In genomic region chr5:75668348-75668895, GRCh38 we compare ENCODE assay signal across 10 cellular contexts. TPM values are rescaled to one million over a fixed set of nuclear protein-coding genes. Genes with fewer than 3 reads are reported as not detected.
DNase-seq lines count a peak whose midpoint lies in the region; ATAC-seq and TF ChIP-seq lines count a peak whose summit lies in the region.
"Had no signal": no experiment of that assay in that cellular context is flagged by ENCODE, and none has a peak within 500 bp of the region (broad histone marks: within the 10 kb centered on the region; RNA-seq: fewer than 3 reads in every experiment).

No MANE protein-coding gene starts in this region.

- H3K9ac ChIP-seq in smooth muscle cell (ENCODE audit: low read depth), result no peak overlapping the region

- H3K27ac ChIP-seq in smooth muscle cell (ENCODE audit: low read depth), result no peak overlapping the region

- no peak for TF ChIP-seq POLR2A in NB4 (IDR thresholded peaks at IDR 0.05; ENCODE audit: extremely low read depth, insufficient read length)

- H3F3A ChIP-seq in smooth muscle cell (ENCODE audit: low read depth), result no peaks in the 10 kb centered on the region

- ATAC-seq in esophagus mucosa, result peak; percentile 22

- H3K79me2 ChIP-seq in smooth muscle cell (ENCODE audit: low read depth), result no peaks in the 10 kb centered on the region

- no peaks in the 10 kb centered on the region for H3K9me3 ChIP-seq in smooth muscle cell (replicated peaks; ENCODE audit: low read depth)

- no peak for TF ChIP-seq CTCF in NB4 (IDR thresholded peaks at IDR 0.05; ENCODE audit: low read depth, low read length)
- TF ChIP-seq CTCF in smooth muscle cell (IDR thresholded peaks at IDR 0.05; ENCODE audit: borderline replicate concordance, insufficient read depth, poor library complexity, severe bottlenecking), result no peak

- no peak overlapping the region for H2AFZ ChIP-seq in smooth muscle cell (ENCODE audit: low read depth)

- peaks cover 13% of the 10 kb centered on the region for H3K4me1 ChIP-seq in smooth muscle cell (ENCODE audit: low read depth)

- no peaks in the 10 kb centered on the region for H3K27me3 ChIP-seq in smooth muscle cell (ENCODE audit: low read depth)

- H4K20me1 ChIP-seq in smooth muscle cell (ENCODE audit: low read depth), result no peaks in the 10 kb centered on the region

- no peak overlapping the region for H3K4me3 ChIP-seq in NB4 (ENCODE audit: low read depth, low read length)
- no peak overlapping the region for H3K4me3 ChIP-seq in smooth muscle cell

- H3K4me2 ChIP-seq in smooth muscle cell, result no peak overlapping the region

- peak; percentile 5 for DNase-seq in stimulated activated CD4-positive, alpha-beta T cell treated with anti-CD3 and anti-CD28 coated beads, Interleukin-15, amount 100 ng/mL, for 24 hours
- no peak for DNase-seq in stimulated activated CD4-positive, alpha-beta T cell treated with anti-CD3 and anti-CD28 coated beads, Interleukin-4, amount 100 ng/mL, for 4 hours
- peak; percentile 4 for DNase-seq in NB4 (ENCODE audit: low read depth)
- no peak for DNase-seq in NCI-H187 (lab: John Stamatoyannopoulos, UW)
- DNase-seq in H4 (ENCODE audit: low spot score), result no peak
- no peak for DNase-seq in putamen (ENCODE audit: low spot score)
- DNase-seq in smooth muscle cell (lab: John Stamatoyannopoulos, UW; ENCODE audit: unreplicated experiment), result no peak
- DNase-seq: cerebellar nuclear complex, NCI-H1417 treated with DMSO at 0.1 percent for 48 hours had no signal

- 92% methylated on average over 3 of the region's 3 CpGs for WGBS in smooth muscle cell (ENCODE audit: low lambda C conversion rate)

- no peaks in the 10 kb centered on the region for H3K36me3 ChIP-seq in smooth muscle cell (ENCODE audit: low read depth)

RNA-seq across cellular contexts. Expression of gene POC5, which starts 48.8 kb away (rescaled TPM):
- total RNA-seq in esophagus mucosa (5.5 TPM), smooth muscle cell (15.4 and 19.1 TPM in 2 replicates)
- 30.1 and 43.9 TPM in 2 replicates for total RNA-seq in H4 (2014; rRNA removed; shearing (Covaris generic))
- polyA plus RNA-seq in smooth muscle cell, result 4.8 and 5.7 TPM in 2 replicates

RNA-seq across cellular contexts. Expression of gene ANKDD1B, which starts 57.2 kb away (rescaled TPM):
- total RNA-seq in esophagus mucosa (0.28 TPM), smooth muscle cell (0.18 and 0.31 TPM in 2 replicates)
- not detected in 2 replicates for total RNA-seq in H4 (2014; rRNA removed; shearing (Covaris generic))
- 0.47 TPM in 1 of 2 replicates, not detected in the other for polyA plus RNA-seq in smooth muscle cell

Comparison
In these comparisons a context has a peak if more than half of its experiments do, and no peak if none do; other contexts are left out.
1. DNase-seq: peak in stimulated activated CD4-positive, alpha-beta T cell treated with anti-CD3 and anti-CD28 coated beads, Interleukin-15, amount 100 ng/mL, for 24 hours (single experiment) and NB4 (single experiment); none in stimulated activated CD4-positive, alpha-beta T cell treated with anti-CD3 and anti-CD28 coated beads, Interleukin-4, amount 100 ng/mL, for 4 hours (0 of 2), NCI-H187 (0 of 2), H4 (single experiment), putamen (single experiment) and smooth muscle cell (single experiment).